Comparison of ENCODE assay signal across 8 cellular contexts in the genomic region with DNA sequence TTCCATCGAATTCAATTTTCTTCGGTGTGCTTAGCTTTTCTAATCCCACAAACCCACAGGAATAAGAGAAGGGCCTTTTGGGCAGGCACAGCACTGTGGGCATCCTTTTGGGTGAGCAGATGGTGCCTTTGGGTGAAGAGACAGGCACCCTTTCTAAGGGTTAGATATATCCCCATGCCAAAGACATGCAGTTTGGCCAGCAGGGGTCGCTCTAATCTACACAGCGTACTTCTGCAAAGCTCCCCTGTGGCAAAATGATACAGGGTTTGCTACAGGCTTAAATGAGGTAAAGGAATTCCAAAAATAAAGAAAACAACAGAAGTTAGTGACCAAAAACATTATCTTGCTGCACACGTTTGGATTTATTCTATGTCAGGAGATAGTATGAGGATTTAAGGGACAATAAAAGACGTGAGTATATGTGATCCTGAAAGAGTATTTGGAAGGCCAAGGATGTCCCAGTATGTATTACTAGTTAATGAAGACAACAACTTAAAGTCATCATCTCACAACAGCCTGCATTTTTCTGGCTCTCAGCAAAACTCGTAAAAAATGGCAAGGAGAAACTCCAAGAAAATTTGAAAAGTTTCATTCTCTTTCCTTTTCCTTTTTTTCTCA.
DNase-seq lines count a peak whose midpoint lies in the region; ATAC-seq and TF ChIP-seq lines count a peak whose summit lies in the region.

No MANE protein-coding gene starts in this region.

- peak; percentile 64 for DNase-seq in GM12865 (ENCODE audit: low read depth)
- peak; percentile 25 for DNase-seq in NOMO-1 treated with DMSO at 0.1 percent for 48 hours (lab: John Stamatoyannopoulos, UW; ENCODE audit: unreplicated experiment)
- peak; percentile 24 for DNase-seq in activated T-cell treated with anti-CD3 and anti-CD28 coated beads, Interleukin-2, amount 50 U/mL, for 1 hour
- DNase-seq in globus pallidus (ENCODE audit: low spot score): peak; percentile 1
- DNase-seq in stimulated activated CD4-positive, alpha-beta T cell treated with anti-CD3 and anti-CD28 coated beads, Interleukin-12 subunit alpha, Interleukin-12 subunit beta, amount 100 ng/mL, for 4 hours: peak; percentile 58
- no peak for DNase-seq in NCI-H1436 (lab: John Stamatoyannopoulos, UW)

- no peak overlapping the region for H3K4me3 ChIP-seq in GM12865 (ENCODE audit: low read depth, low read length)

- ATAC-seq in HG02588 (IDR thresholded peaks at IDR 0.05; ENCODE audit: unreplicated experiment) (peak; percentile 71), HG03095 (IDR thresholded peaks at IDR 0.05; ENCODE audit: unreplicated experiment) (no peak)

- peak; percentile 62 for TF ChIP-seq CTCF in GM12865 (IDR thresholded peaks at IDR 0.05; ENCODE audit: insufficient read depth, low read depth, low read length, missing control alignments)
